Comparison of ENCODE assay signal across 7 cellular contexts in genomic region chr11:67805256-67806126, GRCh38.
DNase-seq lines count a peak whose midpoint lies in the region; ATAC-seq and TF ChIP-seq lines count a peak whose summit lies in the region.
"Not testable (repeated sequence)": the region's sequence is repeated elsewhere in the genome, so short reads cannot be mapped to it uniquely, and the experiment has no call there.

No MANE protein-coding gene starts in this region.

- DNase-seq in NCI-H2196 treated with DMSO at 0.1 percent for 48 hours (lab: John Stamatoyannopoulos, UW; ENCODE audit: unreplicated experiment): peak; percentile 97
- peak; percentile 87 to 98 for DNase-seq in T47D (ENCODE audit: low read depth in 1 of 2, low spot score in 1 of 2)
- peak; percentile 97 to 99 for DNase-seq in gastrocnemius medialis

- H3K36me3 ChIP-seq in iPS-15b (ENCODE audit: control insufficient read depth, insufficient read depth, low read length); gastrocnemius medialis: not testable (repeated sequence)

- H3K27me3 ChIP-seq in iPS-15b (ENCODE audit: control insufficient read depth, insufficient read depth, low read length); gastrocnemius medialis: not testable (repeated sequence)

- not testable (repeated sequence) for H3K4me1 ChIP-seq in iPS-15b (ENCODE audit: control insufficient read depth, insufficient read depth, low read length)
- H3K4me1 ChIP-seq in gastrocnemius medialis: peaks cover 4 to 12% of the 10 kb centered on the region in 2 donors

- ATAC-seq in GM18520 (IDR thresholded peaks at IDR 0.05; ENCODE audit: unreplicated experiment): peak; percentile 60
- ATAC-seq in HG03135 (IDR thresholded peaks at IDR 0.05; ENCODE audit: unreplicated experiment): peak; percentile 88
- ATAC-seq in gastrocnemius medialis: peak; percentile 99 to 100

- in situ Hi-C loops in T47D (cut with HindIII; ENCODE audit: low pct_unique_long_range_greater_than_20kb, low sequenced_read_pairs); gastrocnemius medialis (cut with MboI; ENCODE audit: low sequenced_read_pairs in 4 of 4): not testable (repeated sequence)

- TF ChIP-seq CTCF in VCaP (conservative IDR thresholded peaks at IDR 0.05): 0 out of 2 replicates have a peak, but pooled peaks have one; percentile 11
- TF ChIP-seq CTCF in gastrocnemius medialis (IDR thresholded peaks at IDR 0.05 in 4 of 5, conservative IDR thresholded peaks at IDR 0.05 in 1 of 5): not testable (repeated sequence)

- intact Hi-C loops in gastrocnemius medialis (cut with DNase I; ENCODE audit: low total_unique reads): loop anchor here (5.0 kb wide), 1 partner anchor 173 kb away; no protein-coding TSS in a partner anchor

- H3K4me3 ChIP-seq in iPS-15b (ENCODE audit: low read depth, low read length): peak overlapping the region; percentile 59
- peak overlapping the region; percentile 60 to 85 (median 80) for H3K4me3 ChIP-seq in gastrocnemius medialis

- H3K9me3 ChIP-seq in iPS-15b (ENCODE audit: control insufficient read depth, insufficient read depth, low read length); gastrocnemius medialis: not testable (repeated sequence)

- H3K27ac ChIP-seq in VCaP (peak overlapping the region; percentile 70), gastrocnemius medialis (peak overlapping the region; percentile 88 to 93 (median 90))

- H3K9ac ChIP-seq in iPS-15b (ENCODE audit: low read depth, low read length): not testable (repeated sequence)

- peak in 1 of 2 donors; percentile 2 for TF ChIP-seq POLR2A in gastrocnemius medialis (IDR thresholded peaks at IDR 0.05)

Comparison
In these comparisons a context has a peak if more than half of its experiments do, and no peak if none do; other contexts are left out.
1. Peak in every context shown above with its lines: DNase-seq, ATAC-seq, H3K4me3 ChIP-seq and H3K27ac ChIP-seq.